Comparison of ENCODE assay signal across 8 cellular contexts in the genomic region with DNA sequence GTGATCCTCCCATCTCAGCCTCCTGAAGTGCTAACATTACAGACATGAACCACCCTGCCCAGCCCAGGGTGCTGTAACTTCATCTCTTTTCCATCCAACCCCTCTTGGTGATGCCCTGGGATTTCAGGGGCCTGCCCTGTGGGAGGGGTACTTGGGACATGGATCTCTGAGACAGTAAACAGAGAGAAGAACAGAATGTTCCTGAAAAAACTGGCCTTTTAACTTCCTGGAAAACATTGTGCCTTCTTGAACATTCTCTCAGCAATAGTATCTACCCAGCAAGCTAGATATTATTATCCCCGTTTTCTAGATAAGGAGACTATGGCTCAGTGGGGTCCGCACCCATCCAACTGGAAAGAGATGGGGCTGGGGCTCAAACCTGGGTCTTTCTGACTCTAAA. TPM values are rescaled to one million over a fixed set of nuclear protein-coding genes. Genes with fewer than 3 reads are reported as not detected.
"Had no signal": no experiment of that assay in that cellular context is flagged by ENCODE, and none has a peak within 500 bp of the region (broad histone marks: within the 10 kb centered on the region; RNA-seq: fewer than 3 reads in every experiment).

No MANE protein-coding gene starts in this region.

- H3K4me1 ChIP-seq: HAP-1 had no signal

- H3K36me3 ChIP-seq: HAP-1 had no signal

- H2AFZ ChIP-seq: GM23338 had no signal

- DNase-seq: GOT3, H7, H9, HCEC 1CT, HFFc6 had no signal

- H3K4me2 ChIP-seq: GM23338 had no signal

- H3K4me3 ChIP-seq: GM23338, HAP-1 had no signal

- H3K27ac Mint-ChIP-seq: GM23338, H9, HFFc6 had no signal

- H3K4me3 Mint-ChIP-seq: GM23338, H9, HFFc6 had no signal

- H3K9me3 ChIP-seq: HAP-1 had no signal

RNA-seq across cellular contexts. Expression of a gene that starts 57.0 kb away (rescaled TPM):
- total RNA-seq: H4, H9, HFFc6 had no signal
